ENCODE assay signal across 22 cellular contexts in the genomic region with DNA sequence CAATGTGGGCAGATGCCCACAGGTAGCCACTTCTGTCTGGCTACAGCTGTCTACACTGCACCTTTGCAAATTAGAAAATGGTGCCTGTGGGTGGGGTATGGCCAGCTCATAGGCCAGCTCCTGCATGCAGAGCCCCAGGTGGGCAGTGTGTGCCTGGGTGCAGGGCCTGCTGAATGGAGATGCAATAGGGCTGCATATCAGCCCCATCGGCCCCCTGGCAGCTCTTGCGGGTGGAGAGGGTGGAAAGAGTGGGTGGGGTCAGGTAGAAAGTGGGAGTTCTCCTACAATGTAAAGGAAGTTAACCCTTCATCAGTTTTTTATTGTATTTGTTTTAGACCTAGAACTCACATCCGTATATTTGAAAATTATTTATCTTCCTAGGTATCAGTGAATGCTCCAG. TPM values are rescaled to one million over a fixed set of nuclear protein-coding genes. Genes with fewer than 3 reads are reported as not detected.
"Had no signal": no experiment of that assay in that cellular context is flagged by ENCODE, and none has a peak within 500 bp of the region (broad histone marks: within the 10 kb centered on the region; RNA-seq: fewer than 3 reads in every experiment).

No MANE protein-coding gene starts in this region.

- H3K4me2 ChIP-seq: SK-N-SH had no signal

- DNase-seq: IMR-90, Kasumi-1, KG1, MM.1S, NCI-H1092 treated with DMSO at 0.1 percent for 48 hours, NCI-H1436, NCI-H187, NCI-H2029, NCI-H2081 treated with DMSO at 0.1 percent for 48 hours, NCI-H2171, NCI-H226, NCI-H446, NCI-H510A, NCI-H524 treated with DMSO at 0.1 percent for 48 hours, NCI-H69, NCI-H774, SHP77, SK-N-SH, SW 1271 had no signal

- H3K27ac ChIP-seq: RWPE1 had no signal

- ATAC-seq: HepG2 had no signal

- H3K9ac ChIP-seq: SK-N-SH had no signal

- H3K9me3 ChIP-seq: SK-N-SH had no signal

RNA-seq across cellular contexts. Expression of a gene that starts 37.1 kb away (rescaled TPM):
- total RNA-seq: SK-MEL-5 had no signal
